ENCODE assay signal across 17 cellular contexts in the genomic region with DNA sequence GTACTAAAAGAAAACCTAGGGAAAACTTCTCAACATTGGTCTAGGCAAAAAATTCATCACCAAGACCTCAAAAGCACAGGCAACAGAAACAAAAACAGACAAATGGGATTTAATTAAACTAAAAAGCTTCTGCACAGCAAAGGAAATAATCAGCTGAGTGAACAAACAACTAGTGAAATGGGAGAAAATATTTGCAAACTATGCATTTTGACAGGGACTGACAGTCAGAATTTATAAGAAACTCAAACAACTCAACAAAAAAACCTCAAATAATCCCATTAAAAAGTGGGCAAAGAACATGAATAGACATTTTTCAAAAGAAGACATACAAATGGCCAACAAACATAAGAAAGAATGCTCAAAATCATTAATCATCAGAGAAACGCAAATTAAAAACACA.
DNase-seq lines count a peak whose midpoint lies in the region; ATAC-seq, FAIRE-seq and TF ChIP-seq lines count a peak whose summit lies in the region.
"Had no signal": no experiment of that assay in that cellular context is flagged by ENCODE, and none has a peak within 500 bp of the region (broad histone marks: within the 10 kb centered on the region; RNA-seq: fewer than 3 reads in every experiment).

No MANE protein-coding gene starts in this region.

- H3K4me3 Mint-ChIP-seq in activated T-cell treated with anti-CD3 and anti-CD28 coated beads, Interleukin-2, amount 50 U/mL, for 24 hours, result no peak overlapping the region
- H3K4me3 Mint-ChIP-seq: B cell; CD8-positive, alpha-beta T cell; H9 had no signal

- no peaks in the 10 kb centered on the region for H4K20me1 ChIP-seq in HepG2 (ENCODE audit: insufficient read depth, low read length)
- no peaks in the 10 kb centered on the region for H4K20me1 ChIP-seq in K562 (replicated peaks; ENCODE audit: control insufficient read depth, insufficient read depth, low read length)
- H4K20me1 ChIP-seq: BLaER1 treated with 17β-estradiol and CSF1 and Interleukin-3, amounts not matched to agents 10 nM and 100 nM had no signal

- TF ChIP-seq CTCF in HepG2 (CRISPR knock-in tag; IDR thresholded peaks at IDR 0.05) (no peak), right lobe of liver (IDR thresholded peaks at IDR 0.05) (no peak), K562 (IDR thresholded peaks at IDR 0.05 in 2 of 3, conservative IDR thresholded peaks at IDR 0.05 in 1 of 3; ENCODE audit: insufficient read depth in 2 of 3, low read depth in 1 of 3, low read length in 3 of 3) (no peak), upper lobe of left lung (IDR thresholded peaks at IDR 0.05) (no peak)

- intact Hi-C loops in HepG2 (cut with micrococcal nuclease; ENCODE audit: unreplicated experiment) (no loop called here), right lobe of liver (cut with DNase I) (no loop called here), K562 (cut with micrococcal nuclease) (no loop called here)

- no peak for TF ChIP-seq RAD21 in HepG2 (CRISPR knock-in tag; IDR thresholded peaks at IDR 0.05)
- no peak for TF ChIP-seq RAD21 in K562 (CRISPR knock-in tag; conservative IDR thresholded peaks at IDR 0.05 in 1 of 2, IDR thresholded peaks at IDR 0.05 in 1 of 2)

- H3K27ac ChIP-seq in HepG2 (ENCODE audit: extremely low read length, insufficient read depth, low read length) (no peak overlapping the region), right lobe of liver (no peak overlapping the region), K562 (ENCODE audit: extremely low read depth, low read depth, low read length) (no peak overlapping the region), upper lobe of left lung (no peak overlapping the region)
- H3K27ac ChIP-seq: BLaER1 treated with 17β-estradiol and CSF1 and Interleukin-3, amounts not matched to agents 10 nM and 100 nM had no signal

- CTCF ChIA-PET in HepG2 (lab: Yijun Ruan, JAX; ENCODE audit: low intra/inter-chr PET ratio, low total read pairs), result no interaction called here
- CTCF ChIA-PET in K562 (lab: Yijun Ruan, JAX; ENCODE audit: low intra/inter-chr PET ratio), result no interaction called here

- 0 out of 2 replicates have a peak, but pooled peaks cover 8% of the 10 kb centered on the region for H3K4me1 ChIP-seq in HepG2 (ENCODE audit: insufficient read depth, low read length)
- no peaks in the 10 kb centered on the region for H3K4me1 ChIP-seq in right lobe of liver
- H3K4me1 ChIP-seq in K562 (replicated peaks in 1 of 2; ENCODE audit: control insufficient read depth in 2 of 2, insufficient read depth in 2 of 2, low read length in 2 of 2), result no peaks in the 10 kb centered on the region; a peak in 1 of 5 replicates
- peaks cover 0 to 7% (median 0%) of the 10 kb centered on the region in 4 donors for H3K4me1 ChIP-seq in upper lobe of left lung

- H3K27me3 ChIP-seq in HepG2 (ENCODE audit: control insufficient read depth in 1 of 2, insufficient read depth in 2 of 2, low read length in 2 of 2), result no peaks in the 10 kb centered on the region
- no peaks in the 10 kb centered on the region for H3K27me3 ChIP-seq in right lobe of liver
- no peaks in the 10 kb centered on the region for H3K27me3 ChIP-seq in K562 (ENCODE audit: control insufficient read depth in 2 of 2, insufficient read depth in 2 of 2, low read length in 2 of 2)
- no peaks in the 10 kb centered on the region for H3K27me3 ChIP-seq in upper lobe of left lung
- H3K27me3 ChIP-seq: BLaER1 treated with 17β-estradiol and CSF1 and Interleukin-3, amounts not matched to agents 10 nM and 100 nM had no signal

- POLR2A ChIA-PET in HepG2 (lab: Yijun Ruan, JAX), result no interaction called here
- POLR2A ChIA-PET in K562 (lab: Yijun Ruan, JAX), result no interaction called here

- H3K4me2 ChIP-seq in HepG2 (ENCODE audit: low read depth, low read length) (no peak overlapping the region), K562 (ENCODE audit: insufficient read depth, low read length) (no peak overlapping the region)
- H3K4me2 ChIP-seq: BLaER1 treated with 17β-estradiol and CSF1 and Interleukin-3, amounts not matched to agents 10 nM and 100 nM had no signal

- no peak overlapping the region for H3K4me3 ChIP-seq in HepG2 (replicated peaks in 1 of 3; ENCODE audit: insufficient read depth in 1 of 3, low read depth in 2 of 3, low read length in 3 of 3)
- no peak overlapping the region for H3K4me3 ChIP-seq in right lobe of liver
- H3K4me3 ChIP-seq in K562, result no peak overlapping the region
- no peak overlapping the region for H3K4me3 ChIP-seq in upper lobe of left lung
- H3K4me3 ChIP-seq: BLaER1 treated with 17β-estradiol and CSF1 and Interleukin-3, amounts not matched to agents 10 nM and 100 nM had no signal

- in situ Hi-C loops in HepG2 (cut with HindIII; ENCODE audit: extremely low pct_ligation_motif_present, low pct_unique_long_range_greater_than_20kb) (no loop called here), K562 (cut with MboI) (no loop called here)

- no peak overlapping the region for H2AFZ ChIP-seq in HepG2 (ENCODE audit: low read length)
- no peak overlapping the region for H2AFZ ChIP-seq in K562 (ENCODE audit: low read depth, low read length)

- H3K27me3 Mint-ChIP-seq in activated T-cell treated with anti-CD3 and anti-CD28 coated beads, Interleukin-2, amount 50 U/mL, for 24 hours, result no peaks in the 10 kb centered on the region
- H3K27me3 Mint-ChIP-seq: B cell had no signal

- H3K79me2 ChIP-seq in HepG2 (ENCODE audit: insufficient read depth, low read length) (no peaks in the 10 kb centered on the region), K562 (ENCODE audit: control insufficient read depth, insufficient read depth, low read length) (no peaks in the 10 kb centered on the region)

- peaks cover 32% of the 10 kb centered on the region for H3K36me3 Mint-ChIP-seq in activated T-cell treated with anti-CD3 and anti-CD28 coated beads, Interleukin-2, amount 50 U/mL, for 24 hours (ENCODE audit: low read depth)

- H3K9me3 Mint-ChIP-seq in activated T-cell treated with anti-CD3 and anti-CD28 coated beads, Interleukin-2, amount 50 U/mL, for 24 hours, result peaks cover 29% of the 10 kb centered on the region

- no TSS peak for BruUV-seq in HepG2 (replicated peaks; lab: Mats Ljungman, UMichigan)
- BruUV-seq in K562 (replicated peaks; lab: Mats Ljungman, UMichigan), result no TSS peak

- FAIRE-seq in HepG2 (lab: Jason Lieb, UNC), result no peak
- FAIRE-seq in K562 (lab: Jason Lieb, UNC), result no peak
- FAIRE-seq: H1, HTR-8/SVneo had no signal

- WGBS in HepG2 (ENCODE audit: low lambda C conversion rate), result 100% methylated on average over 1 of the region's 1 CpG
- 100% methylated on average over 1 of the region's 1 CpG for WGBS in right lobe of liver (ENCODE audit: insufficient coverage, low coverage, low lambda C conversion rate, missing lambda C conversion rate)
- WGBS in K562 (ENCODE audit: insufficient coverage, low coverage, missing lambda C conversion rate), result 40% methylated on average over 1 of the region's 1 CpG
- 88 to 90% methylated on average over 1 of the region's 1 CpG for WGBS in upper lobe of left lung, 2 donors

- TF ChIP-seq EP300 in HepG2 (IDR thresholded peaks at IDR 0.05; ENCODE audit: low read depth in 2 of 2, low read length in 2 of 2) (no peak), HepG2 (CRISPR knock-in tag; IDR thresholded peaks at IDR 0.05; ENCODE audit: borderline replicate concordance) (no peak), K562 (IDR thresholded peaks at IDR 0.05; ENCODE audit: low read length) (no peak), upper lobe of left lung (IDR thresholded peaks at IDR 0.05) (no peak)

- H3K9ac ChIP-seq in HepG2 (ENCODE audit: insufficient read depth, low read depth, low read length) (no peak overlapping the region), K562 (ENCODE audit: insufficient read depth in 1 of 2, low read depth in 2 of 2, low read length in 2 of 2) (no peak overlapping the region)
- H3K9ac ChIP-seq: BLaER1 treated with 17β-estradiol and CSF1 and Interleukin-3, amounts not matched to agents 10 nM and 100 nM had no signal

- DNase-seq in activated T-cell treated with anti-CD3 and anti-CD28 coated beads, Interleukin-2, amount 50 U/mL, for 24 hours, result no peak
- DNase-seq in activated T-cell treated with anti-CD3 and anti-CD28 coated beads, Interleukin-2, amount 50 U/mL, for 48 hours, result no peak
- DNase-seq in HepG2 (ENCODE audit: low spot score), result no peak
- no peak for DNase-seq in right lobe of liver
- no peak for DNase-seq in K562 (ENCODE audit: extremely low read depth in 1 of 4, low spot score in 3 of 4)
- DNase-seq in upper lobe of left lung, result no peak
- DNase-seq: 8988T; Calu3; CD8-positive, alpha-beta T cell; DMS79 treated with DMSO at 0.1 percent for 48 hours; GF-D8; H9 had no signal

- H3K27ac Mint-ChIP-seq in activated T-cell treated with anti-CD3 and anti-CD28 coated beads, Interleukin-2, amount 50 U/mL, for 24 hours, result peak overlapping the region; percentile 33
- H3K27ac Mint-ChIP-seq: B cell; CD8-positive, alpha-beta T cell; H9 had no signal

- H3K36me3 ChIP-seq in HepG2 (replicated peaks in 1 of 2; ENCODE audit: control insufficient read depth in 1 of 2, insufficient read depth in 2 of 2, low read length in 2 of 2), result no peaks in the 10 kb centered on the region
- no peaks in the 10 kb centered on the region for H3K36me3 ChIP-seq in right lobe of liver
- H3K36me3 ChIP-seq in K562 (ENCODE audit: control insufficient read depth, insufficient read depth, low read length), result no peaks in the 10 kb centered on the region
- H3K36me3 ChIP-seq in upper lobe of left lung, result no peaks in the 10 kb centered on the region

- TF ChIP-seq POLR2A in HepG2 (IDR thresholded peaks at IDR 0.05; ENCODE audit: insufficient read depth in 1 of 2, low read depth in 2 of 2, low read length in 2 of 2), result no peak
- no peak for TF ChIP-seq POLR2A in right lobe of liver (IDR thresholded peaks at IDR 0.05)
- TF ChIP-seq POLR2A in K562 (conservative IDR thresholded peaks at IDR 0.05), result no peak
- TF ChIP-seq POLR2A in upper lobe of left lung (IDR thresholded peaks at IDR 0.05), result no peak

- H3K9me3 ChIP-seq in HepG2 (ENCODE audit: low read length) (peaks cover 17% of the 10 kb centered on the region), right lobe of liver (peaks cover 0 to 7% (median 0%) of the 10 kb centered on the region in 4 donors), K562 (replicated peaks; ENCODE audit: control insufficient read depth, insufficient read depth, low read depth, low read length) (peaks cover 4% of the 10 kb centered on the region), upper lobe of left lung (peaks cover 6 to 8% (median 7%) of the 10 kb centered on the region in 4 donors)

- ATAC-seq in HepG2 (no peak), right lobe of liver (no peak), K562 (no peak), GM21737 (IDR thresholded peaks at IDR 0.05; ENCODE audit: unreplicated experiment) (no peak), upper lobe of left lung (ENCODE audit: low FRiP score in 2 of 2) (no peak)
- ATAC-seq: CD8-positive, alpha-beta T cell had no signal

- H3K4me1 Mint-ChIP-seq in activated T-cell treated with anti-CD3 and anti-CD28 coated beads, Interleukin-2, amount 50 U/mL, for 24 hours (ENCODE audit: low read depth), result peaks cover 53% of the 10 kb centered on the region

- no peaks in the 10 kb centered on the region for H3K9me1 ChIP-seq in K562 (ENCODE audit: control insufficient read depth, insufficient read depth, low read length)

TF ChIP-seq in HepG2, 621 proteins besides CTCF, POLR2A, EP300 and RAD21 (continues in another document):
- TF ChIP-seq MAFF (IDR thresholded peaks at IDR 0.05; ENCODE audit: low read depth, low read length), result 0 out of 2 replicates have a peak, but pooled peaks have one; percentile 15

TF ChIP-seq in K562, 482 proteins besides CTCF, POLR2A, EP300 and RAD21:
- TF ChIP-seq HDAC6 (IDR thresholded peaks at IDR 0.05; ENCODE audit: low read depth, low read length), result no peak
- peak; percentile 58 for TF ChIP-seq ZNF316 (IDR thresholded peaks at IDR 0.05)
